In genomic region chr3:148226246-148226645, GRCh38 we compare ENCODE assay signal across 30 cellular contexts.
"Had no signal": no experiment of that assay in that cellular context is flagged by ENCODE, and none has a peak within 500 bp of the region (broad histone marks: within the 10 kb centered on the region; RNA-seq: fewer than 3 reads in every experiment).

No MANE protein-coding gene starts in this region.

- H3K27me3 Mint-ChIP-seq: activated CD4-positive, alpha-beta memory T cell treated with anti-CD3 and anti-CD28 coated beads for 36 hours; activated CD4-positive, alpha-beta T cell treated with anti-CD3 and anti-CD28 coated beads, Interleukin-2, amount 10 ng/mL, durations not matched to agents 24 days and 14 days; activated T-cell treated with anti-CD3 and anti-CD28 coated beads, Interleukin-2, amount 50 U/mL, for 24 hours; central memory CD8-positive, alpha-beta T cell had no signal

- H3K36me3 Mint-ChIP-seq: activated CD4-positive, alpha-beta memory T cell treated with anti-CD3 and anti-CD28 coated beads for 36 hours had no signal

- H3K4me1 ChIP-seq: esophagus squamous epithelium, pancreas, prostate gland, suprapubic skin, upper lobe of right lung had no signal

- H3K27ac ChIP-seq: epithelial cell of prostate, esophagus squamous epithelium, pancreas, prostate gland, suprapubic skin, tibial artery, upper lobe of right lung had no signal

- H3K4me3 Mint-ChIP-seq: activated CD4-positive, alpha-beta memory T cell treated with anti-CD3 and anti-CD28 coated beads for 36 hours; activated CD4-positive, alpha-beta T cell treated with anti-CD3 and anti-CD28 coated beads, Interleukin-2, amount 10 ng/mL, durations not matched to agents 24 days and 14 days; activated T-cell treated with anti-CD3 and anti-CD28 coated beads, Interleukin-2, amount 50 U/mL, for 24 hours; central memory CD8-positive, alpha-beta T cell; nephron progenitor cell had no signal

- H3K4me3 ChIP-seq: esophagus squamous epithelium, pancreas, prostate gland, smooth muscle cell, suprapubic skin, tibial artery, upper lobe of right lung had no signal

- FAIRE-seq: astrocyte, colon, islet of Langerhans, pancreas had no signal

- H3K36me3 ChIP-seq: esophagus squamous epithelium, pancreas, prostate gland, suprapubic skin, tibial artery, upper lobe of right lung had no signal

- H3K27ac Mint-ChIP-seq: activated CD4-positive, alpha-beta memory T cell treated with anti-CD3 and anti-CD28 coated beads for 36 hours; activated CD4-positive, alpha-beta T cell treated with anti-CD3 and anti-CD28 coated beads, Interleukin-2, amount 10 ng/mL, durations not matched to agents 24 days and 14 days; activated T-cell treated with anti-CD3 and anti-CD28 coated beads, Interleukin-2, amount 50 U/mL, for 24 hours; nephron progenitor cell had no signal

- H3K9me3 ChIP-seq: esophagus squamous epithelium, pancreas, prostate gland, suprapubic skin, tibial artery, upper lobe of right lung had no signal

- H3K4me1 Mint-ChIP-seq: activated CD4-positive, alpha-beta T cell treated with anti-CD3 and anti-CD28 coated beads, Interleukin-2, amount 10 ng/mL, durations not matched to agents 24 days and 14 days; central memory CD8-positive, alpha-beta T cell had no signal

- ATAC-seq: left cardiac atrium, left ventricle myocardium superior, pancreas, upper lobe of right lung had no signal

- DNase-seq: activated CD4-positive, alpha-beta memory T cell treated with anti-CD3 and anti-CD28 coated beads for 36 hours; activated CD4-positive, alpha-beta T cell treated with anti-CD3 and anti-CD28 coated beads, Interleukin-2, amount 10 ng/mL, durations not matched to agents 24 days and 14 days; activated CD4-positive, CD25-positive, alpha-beta regulatory T cell treated with anti-CD3 and anti-CD28 coated beads, Interleukin-2, amount 50 U/mL, for 72 hours; activated CD8-positive, alpha-beta memory T cell treated with anti-CD3 and anti-CD28 coated beads, Interleukin-2, amount 50 U/mL, for 48 hours; activated gamma-delta T cell treated with Interleukin-2 at 50 U/mL for 16 hours; activated naive CD4-positive, alpha-beta T cell treated with anti-CD3 and anti-CD28 coated beads, Interleukin-2, amount 50 U/mL, for 16 hours; activated T-cell treated with anti-CD3 and anti-CD28 coated beads, Interleukin-2, amount 50 U/mL, for 24 hours; amniotic stem cell; dermis blood vessel endothelial cell; effector CD4-positive, alpha-beta T cell; esophagus squamous epithelium; glutamatergic neuron; left cardiac atrium; left ventricle myocardium superior; nephron progenitor cell; pancreas; stimulated activated CD4-positive, alpha-beta T cell treated with anti-CD3 and anti-CD28 coated beads, Interleukin-15, amount 100 ng/mL, for 24 hours; stimulated activated CD4-positive, alpha-beta T cell treated with anti-CD3 and anti-CD28 coated beads, Interleukin-2, amount 100 ng/mL, for 24 hours; stimulated activated naive CD4-positive, alpha-beta T cell; T-helper 2 cell; tibial artery; upper lobe of right lung had no signal

- H3K4me2 ChIP-seq: smooth muscle cell had no signal

- H3K9me3 Mint-ChIP-seq: activated CD4-positive, alpha-beta memory T cell treated with anti-CD3 and anti-CD28 coated beads for 36 hours; activated CD4-positive, alpha-beta T cell treated with anti-CD3 and anti-CD28 coated beads, Interleukin-2, amount 10 ng/mL, durations not matched to agents 24 days and 14 days; activated T-cell treated with anti-CD3 and anti-CD28 coated beads, Interleukin-2, amount 50 U/mL, for 24 hours; central memory CD8-positive, alpha-beta T cell; nephron progenitor cell had no signal

- H3K27me3 ChIP-seq: esophagus squamous epithelium, pancreas, suprapubic skin, tibial artery, upper lobe of right lung had no signal
